ENCODE assay signal across 1 cellular context in the genomic region with DNA sequence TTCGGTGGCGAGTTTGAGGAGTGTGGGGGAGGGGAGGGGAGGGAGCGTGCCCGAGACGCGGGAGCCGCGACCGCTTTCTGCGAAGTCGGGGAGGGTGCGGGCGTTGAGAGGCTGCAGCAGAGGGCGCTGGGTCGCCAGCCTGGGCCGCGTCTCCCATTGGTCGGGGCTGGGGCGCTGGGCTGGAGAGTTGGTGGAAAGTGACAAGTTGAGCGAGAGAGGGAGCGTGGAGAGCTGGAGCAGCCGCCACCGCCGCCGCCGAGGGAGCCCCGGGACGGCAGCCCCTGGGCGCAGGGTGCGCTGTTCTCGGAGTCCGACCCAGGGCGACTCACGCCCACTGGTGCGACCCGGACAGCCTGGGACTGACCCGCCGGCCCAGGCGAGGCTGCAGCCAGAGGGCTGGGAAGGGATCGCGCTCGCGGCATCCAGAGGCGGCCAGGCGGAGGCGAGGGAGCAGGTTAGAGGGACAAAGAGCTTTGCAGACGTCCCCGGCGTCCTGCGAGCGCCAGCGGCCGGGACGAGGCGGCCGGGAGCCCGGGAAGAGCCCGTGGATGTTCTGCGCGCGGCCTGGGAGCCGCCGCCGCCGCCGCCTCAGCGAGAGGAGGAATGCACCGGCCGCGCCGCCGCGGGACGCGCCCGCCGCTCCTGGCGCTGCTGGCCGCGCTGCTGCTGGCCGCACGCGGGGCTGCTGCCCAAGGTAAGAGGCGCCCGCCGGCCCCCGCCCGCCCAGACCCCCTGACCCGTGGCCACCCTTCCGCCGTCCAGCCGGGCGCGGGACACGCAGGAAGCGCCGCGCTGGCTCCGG.
TF ChIP-seq lines count a peak whose summit lies in the region.

A gene (plus strand): TSS at position 203 of the 802 bp plus-strand sequence.

TF ChIP-seq in HEK293, 187 proteins besides CTCF, POLR2A, EP300 and RAD21 (continued from another document and continues in another):
- TF ChIP-seq, protein P1, sequence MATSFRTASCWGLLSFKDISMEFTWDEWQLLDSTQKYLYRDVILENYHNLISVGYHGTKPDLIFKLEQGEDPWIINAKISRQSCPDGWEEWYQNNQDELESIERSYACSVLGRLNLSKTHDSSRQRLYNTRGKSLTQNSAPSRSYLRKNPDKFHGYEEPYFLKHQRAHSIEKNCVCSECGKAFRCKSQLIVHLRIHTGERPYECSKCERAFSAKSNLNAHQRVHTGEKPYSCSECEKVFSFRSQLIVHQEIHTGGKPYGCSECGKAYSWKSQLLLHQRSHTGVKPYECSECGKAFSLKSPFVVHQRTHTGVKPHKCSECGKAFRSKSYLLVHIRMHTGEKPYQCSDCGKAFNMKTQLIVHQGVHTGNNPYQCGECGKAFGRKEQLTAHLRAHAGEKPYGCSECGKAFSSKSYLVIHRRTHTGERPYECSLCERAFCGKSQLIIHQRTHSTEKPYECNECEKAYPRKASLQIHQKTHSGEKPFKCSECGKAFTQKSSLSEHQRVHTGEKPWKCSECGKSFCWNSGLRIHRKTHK (tag by site-specific recombination; IDR thresholded peaks at IDR 0.05): no peak
- TF ChIP-seq GLIS1 (tag by site-specific recombination; IDR thresholded peaks at IDR 0.05): peak; percentile 41
- no peak for TF ChIP-seq REPIN1 (tag by site-specific recombination; IDR thresholded peaks at IDR 0.05; ENCODE audit: low read depth)
- TF ChIP-seq, protein P2, sequence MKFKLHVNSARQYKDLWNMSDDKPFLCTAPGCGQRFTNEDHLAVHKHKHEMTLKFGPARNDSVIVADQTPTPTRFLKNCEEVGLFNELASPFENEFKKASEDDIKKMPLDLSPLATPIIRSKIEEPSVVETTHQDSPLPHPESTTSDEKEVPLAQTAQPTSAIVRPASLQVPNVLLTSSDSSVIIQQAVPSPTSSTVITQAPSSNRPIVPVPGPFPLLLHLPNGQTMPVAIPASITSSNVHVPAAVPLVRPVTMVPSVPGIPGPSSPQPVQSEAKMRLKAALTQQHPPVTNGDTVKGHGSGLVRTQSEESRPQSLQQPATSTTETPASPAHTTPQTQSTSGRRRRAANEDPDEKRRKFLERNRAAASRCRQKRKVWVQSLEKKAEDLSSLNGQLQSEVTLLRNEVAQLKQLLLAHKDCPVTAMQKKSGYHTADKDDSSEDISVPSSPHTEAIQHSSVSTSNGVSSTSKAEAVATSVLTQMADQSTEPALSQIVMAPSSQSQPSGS (tag by site-specific recombination; IDR thresholded peaks at IDR 0.05; ENCODE audit: low read depth): no peak
- TF ChIP-seq ZNF530 (tag by site-specific recombination; IDR thresholded peaks at IDR 0.05; ENCODE audit: low read depth): no peak
- no peak for TF ChIP-seq SETDB1 (IDR thresholded peaks at IDR 0.05; ENCODE audit: insufficient read length, low read length)
- TF ChIP-seq ZNF76 (tag by site-specific recombination; IDR thresholded peaks at IDR 0.05; ENCODE audit: borderline replicate concordance, low read depth): peak; percentile 72; the same call in 1 of the 2 replicates
- TF ChIP-seq, protein P3, sequence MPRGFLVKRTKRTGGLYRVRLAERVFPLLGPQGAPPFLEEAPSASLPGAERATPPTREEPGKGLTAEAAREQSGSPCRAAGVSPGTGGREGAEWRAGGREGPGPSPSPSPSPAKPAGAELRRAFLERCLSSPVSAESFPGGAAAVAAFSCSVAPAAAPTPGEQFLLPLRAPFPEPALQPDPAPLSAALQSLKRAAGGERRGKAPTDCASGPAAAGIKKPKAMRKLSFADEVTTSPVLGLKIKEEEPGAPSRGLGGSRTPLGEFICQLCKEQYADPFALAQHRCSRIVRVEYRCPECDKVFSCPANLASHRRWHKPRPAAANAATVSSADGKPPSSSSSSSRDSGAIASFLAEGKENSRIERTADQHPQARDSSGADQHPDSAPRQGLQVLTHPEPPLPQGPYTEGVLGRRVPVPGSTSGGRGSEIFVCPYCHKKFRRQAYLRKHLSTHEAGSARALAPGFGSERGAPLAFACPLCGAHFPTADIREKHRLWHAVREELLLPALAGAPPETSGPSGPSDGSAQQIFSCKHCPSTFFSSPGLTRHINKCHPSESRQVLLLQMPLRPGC (tag by site-specific recombination; IDR thresholded peaks at IDR 0.05): peak; percentile 23; the same call in 1 of the 2 replicates
- TF ChIP-seq ZNF24 (tag by site-specific recombination; IDR thresholded peaks at IDR 0.05): no peak
- TF ChIP-seq ZNF830 (tag by site-specific recombination; IDR thresholded peaks at IDR 0.05; ENCODE audit: low read depth): no peak
- no peak for TF ChIP-seq ZFP3 (tag by site-specific recombination; IDR thresholded peaks at IDR 0.05; ENCODE audit: low read depth)
- no peak for TF ChIP-seq ZNF292 (tag by site-specific recombination; IDR thresholded peaks at IDR 0.05; ENCODE audit: borderline replicate concordance, low read depth)
- peak; percentile 19 for TF ChIP-seq ZNF335 (tag by site-specific recombination; conservative IDR thresholded peaks at IDR 0.05)
- peak; percentile 90 for TF ChIP-seq ZEB2 (tag by site-specific recombination; IDR thresholded peaks at IDR 0.05)
- TF ChIP-seq ZNF654 (tag by site-specific recombination; IDR thresholded peaks at IDR 0.05; ENCODE audit: low read depth): peak; percentile 55
- no peak for TF ChIP-seq ZNF747 (tag by site-specific recombination; IDR thresholded peaks at IDR 0.05)
- no peak for TF ChIP-seq ZNF555 (tag by site-specific recombination; conservative IDR thresholded peaks at IDR 0.05)
- TF ChIP-seq ZNF529 (tag by site-specific recombination; IDR thresholded peaks at IDR 0.05; ENCODE audit: insufficient replicate concordance): no peak
- TF ChIP-seq, protein P4, sequence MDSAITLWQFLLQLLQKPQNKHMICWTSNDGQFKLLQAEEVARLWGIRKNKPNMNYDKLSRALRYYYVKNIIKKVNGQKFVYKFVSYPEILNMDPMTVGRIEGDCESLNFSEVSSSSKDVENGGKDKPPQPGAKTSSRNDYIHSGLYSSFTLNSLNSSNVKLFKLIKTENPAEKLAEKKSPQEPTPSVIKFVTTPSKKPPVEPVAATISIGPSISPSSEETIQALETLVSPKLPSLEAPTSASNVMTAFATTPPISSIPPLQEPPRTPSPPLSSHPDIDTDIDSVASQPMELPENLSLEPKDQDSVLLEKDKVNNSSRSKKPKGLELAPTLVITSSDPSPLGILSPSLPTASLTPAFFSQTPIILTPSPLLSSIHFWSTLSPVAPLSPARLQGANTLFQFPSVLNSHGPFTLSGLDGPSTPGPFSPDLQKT (IDR thresholded peaks at IDR 0.05; ENCODE audit: borderline replicate concordance, low read depth, low read length): no peak
- 0 out of 2 replicates have a peak, but pooled peaks have one; percentile 16 for TF ChIP-seq TRIM28 (IDR thresholded peaks at IDR 0.05; ENCODE audit: borderline replicate concordance, low read length)
- peak; percentile 86 for TF ChIP-seq ZNF2 (tag by site-specific recombination; IDR thresholded peaks at IDR 0.05)
- peak; percentile 58 for TF ChIP-seq SP2 (tag by site-specific recombination; IDR thresholded peaks at IDR 0.05)
- TF ChIP-seq, protein P5, sequence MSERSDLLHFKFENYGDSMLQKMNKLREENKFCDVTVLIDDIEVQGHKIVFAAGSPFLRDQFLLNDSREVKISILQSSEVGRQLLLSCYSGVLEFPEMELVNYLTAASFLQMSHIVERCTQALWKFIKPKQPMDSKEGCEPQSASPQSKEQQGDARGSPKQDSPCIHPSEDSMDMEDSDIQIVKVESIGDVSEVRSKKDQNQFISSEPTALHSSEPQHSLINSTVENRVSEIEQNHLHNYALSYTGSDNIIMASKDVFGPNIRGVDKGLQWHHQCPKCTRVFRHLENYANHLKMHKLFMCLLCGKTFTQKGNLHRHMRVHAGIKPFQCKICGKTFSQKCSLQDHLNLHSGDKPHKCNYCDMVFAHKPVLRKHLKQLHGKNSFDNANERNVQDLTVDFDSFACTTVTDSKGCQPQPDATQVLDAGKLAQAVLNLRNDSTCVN (tag by site-specific recombination; optimal IDR thresholded peaks at IDR 0.05): peak; percentile 97
- TF ChIP-seq ZNF214 (tag by site-specific recombination; IDR thresholded peaks at IDR 0.05; ENCODE audit: borderline replicate concordance): no peak
- no peak for TF ChIP-seq ZNF677 (tag by site-specific recombination; IDR thresholded peaks at IDR 0.05)
- TF ChIP-seq, protein P6, sequence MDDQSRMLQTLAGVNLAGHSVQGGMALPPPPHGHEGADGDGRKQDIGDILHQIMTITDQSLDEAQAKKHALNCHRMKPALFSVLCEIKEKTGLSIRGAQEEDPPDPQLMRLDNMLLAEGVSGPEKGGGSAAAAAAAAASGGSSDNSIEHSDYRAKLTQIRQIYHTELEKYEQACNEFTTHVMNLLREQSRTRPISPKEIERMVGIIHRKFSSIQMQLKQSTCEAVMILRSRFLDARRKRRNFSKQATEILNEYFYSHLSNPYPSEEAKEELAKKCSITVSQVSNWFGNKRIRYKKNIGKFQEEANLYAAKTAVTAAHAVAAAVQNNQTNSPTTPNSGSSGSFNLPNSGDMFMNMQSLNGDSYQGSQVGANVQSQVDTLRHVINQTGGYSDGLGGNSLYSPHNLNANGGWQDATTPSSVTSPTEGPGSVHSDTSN (CRISPR knock-in tag; IDR thresholded peaks at IDR 0.05): no peak
- TF ChIP-seq MEIS1 (CRISPR knock-in tag; IDR thresholded peaks at IDR 0.05; ENCODE audit: borderline replicate concordance): no peak
- no peak for TF ChIP-seq RBAK (tag by site-specific recombination; IDR thresholded peaks at IDR 0.05)
- no peak for TF ChIP-seq ZNF560 (tag by site-specific recombination; IDR thresholded peaks at IDR 0.05; ENCODE audit: borderline replicate concordance)
- TF ChIP-seq ZNF623 (tag by site-specific recombination; IDR thresholded peaks at IDR 0.05): no peak
- TF ChIP-seq ZNF211 (tag by site-specific recombination; IDR thresholded peaks at IDR 0.05; ENCODE audit: low read depth): no peak
- TF ChIP-seq ZNF391 (tag by site-specific recombination; IDR thresholded peaks at IDR 0.05; ENCODE audit: borderline replicate concordance, low read depth): peak; percentile 32; the same call in 1 of the 2 replicates
- TF ChIP-seq KLF16 (tag by site-specific recombination; IDR thresholded peaks at IDR 0.05): peak; percentile 68; the same call in 1 of the 2 replicates
- peak; percentile 93 for TF ChIP-seq ZBTB1 (tag by site-specific recombination; IDR thresholded peaks at IDR 0.05)
- TF ChIP-seq ZNF394 (tag by site-specific recombination; IDR thresholded peaks at IDR 0.05; ENCODE audit: borderline replicate concordance): peak; percentile 79
- TF ChIP-seq ZNF510 (tag by site-specific recombination; IDR thresholded peaks at IDR 0.05; ENCODE audit: insufficient replicate concordance): no peak
- TF ChIP-seq, protein P7, sequence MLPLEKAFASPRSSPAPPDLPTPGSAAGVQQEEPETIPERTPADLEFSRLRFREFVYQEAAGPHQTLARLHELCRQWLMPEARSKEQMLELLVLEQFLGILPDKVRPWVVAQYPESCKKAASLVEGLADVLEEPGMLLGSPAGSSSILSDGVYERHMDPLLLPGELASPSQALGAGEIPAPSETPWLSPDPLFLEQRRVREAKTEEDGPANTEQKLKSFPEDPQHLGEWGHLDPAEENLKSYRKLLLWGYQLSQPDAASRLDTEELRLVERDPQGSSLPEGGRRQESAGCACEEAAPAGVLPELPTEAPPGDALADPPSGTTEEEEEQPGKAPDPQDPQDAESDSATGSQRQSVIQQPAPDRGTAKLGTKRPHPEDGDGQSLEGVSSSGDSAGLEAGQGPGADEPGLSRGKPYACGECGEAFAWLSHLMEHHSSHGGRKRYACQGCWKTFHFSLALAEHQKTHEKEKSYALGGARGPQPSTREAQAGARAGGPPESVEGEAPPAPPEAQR (tag by site-specific recombination; IDR thresholded peaks at IDR 0.05): no peak
- TF ChIP-seq ZNF423 (tag by site-specific recombination; IDR thresholded peaks at IDR 0.05): peak; percentile 63
- TF ChIP-seq OVOL3 (tag by site-specific recombination; IDR thresholded peaks at IDR 0.05): no peak; the same call in 1 of the 2 replicates
- TF ChIP-seq, protein P8, sequence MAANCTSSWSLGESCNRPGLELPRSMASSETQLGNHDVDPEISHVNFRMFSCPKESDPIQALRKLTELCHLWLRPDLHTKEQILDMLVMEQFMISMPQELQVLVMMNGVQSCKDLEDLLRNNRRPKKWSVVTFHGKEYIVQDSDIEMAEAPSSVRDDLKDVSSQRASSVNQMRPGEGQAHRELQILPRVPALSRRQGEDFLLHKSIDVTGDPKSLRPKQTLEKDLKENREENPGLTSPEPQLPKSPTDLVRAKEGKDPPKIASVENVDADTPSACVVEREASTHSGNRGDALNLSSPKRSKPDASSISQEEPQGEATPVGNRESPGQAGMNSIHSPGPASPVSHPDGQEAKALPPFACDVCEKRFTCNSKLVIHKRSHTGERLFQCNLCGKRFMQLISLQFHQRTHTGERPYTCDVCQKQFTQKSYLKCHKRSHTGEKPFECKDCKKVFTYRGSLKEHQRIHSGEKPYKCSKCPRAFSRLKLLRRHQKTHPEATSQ (tag by site-specific recombination; IDR thresholded peaks at IDR 0.05): no peak
- peak; percentile 93 for TF ChIP-seq ZNF600 (tag by site-specific recombination; IDR thresholded peaks at IDR 0.05)
- TF ChIP-seq, protein P9, sequence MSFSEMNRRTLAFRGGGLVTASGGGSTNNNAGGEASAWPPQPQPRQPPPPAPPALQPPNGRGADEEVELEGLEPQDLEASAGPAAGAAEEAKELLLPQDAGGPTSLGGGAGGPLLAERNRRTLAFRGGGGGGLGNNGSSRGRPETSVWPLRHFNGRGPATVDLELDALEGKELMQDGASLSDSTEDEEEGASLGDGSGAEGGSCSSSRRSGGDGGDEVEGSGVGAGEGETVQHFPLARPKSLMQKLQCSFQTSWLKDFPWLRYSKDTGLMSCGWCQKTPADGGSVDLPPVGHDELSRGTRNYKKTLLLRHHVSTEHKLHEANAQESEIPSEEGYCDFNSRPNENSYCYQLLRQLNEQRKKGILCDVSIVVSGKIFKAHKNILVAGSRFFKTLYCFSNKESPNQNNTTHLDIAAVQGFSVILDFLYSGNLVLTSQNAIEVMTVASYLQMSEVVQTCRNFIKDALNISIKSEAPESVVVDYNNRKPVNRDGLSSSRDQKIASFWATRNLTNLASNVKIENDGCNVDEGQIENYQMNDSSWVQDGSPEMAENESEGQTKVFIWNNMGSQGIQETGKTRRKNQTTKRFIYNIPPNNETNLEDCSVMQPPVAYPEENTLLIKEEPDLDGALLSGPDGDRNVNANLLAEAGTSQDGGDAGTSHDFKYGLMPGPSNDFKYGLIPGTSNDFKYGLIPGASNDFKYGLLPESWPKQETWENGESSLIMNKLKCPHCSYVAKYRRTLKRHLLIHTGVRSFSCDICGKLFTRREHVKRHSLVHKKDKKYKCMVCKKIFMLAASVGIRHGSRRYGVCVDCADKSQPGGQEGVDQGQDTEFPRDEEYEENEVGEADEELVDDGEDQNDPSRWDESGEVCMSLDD (tag by site-specific recombination; IDR thresholded peaks at IDR 0.05): peak; percentile 74
- TF ChIP-seq SP3 (tag by site-specific recombination; IDR thresholded peaks at IDR 0.05): peak; percentile 33; the same call in 1 of the 2 replicates
- TF ChIP-seq, protein P10, sequence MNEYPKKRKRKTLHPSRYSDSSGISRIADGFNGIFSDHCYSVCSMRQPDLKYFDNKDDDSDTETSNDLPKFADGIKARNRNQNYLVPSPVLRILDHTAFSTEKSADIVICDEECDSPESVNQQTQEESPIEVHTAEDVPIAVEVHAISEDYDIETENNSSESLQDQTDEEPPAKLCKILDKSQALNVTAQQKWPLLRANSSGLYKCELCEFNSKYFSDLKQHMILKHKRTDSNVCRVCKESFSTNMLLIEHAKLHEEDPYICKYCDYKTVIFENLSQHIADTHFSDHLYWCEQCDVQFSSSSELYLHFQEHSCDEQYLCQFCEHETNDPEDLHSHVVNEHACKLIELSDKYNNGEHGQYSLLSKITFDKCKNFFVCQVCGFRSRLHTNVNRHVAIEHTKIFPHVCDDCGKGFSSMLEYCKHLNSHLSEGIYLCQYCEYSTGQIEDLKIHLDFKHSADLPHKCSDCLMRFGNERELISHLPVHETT (tag by site-specific recombination; IDR thresholded peaks at IDR 0.05): 0 out of 2 replicates have a peak, but pooled peaks have one; percentile 61
- TF ChIP-seq ZNF670 (tag by site-specific recombination; IDR thresholded peaks at IDR 0.05; ENCODE audit: low read depth): no peak
- TF ChIP-seq ZNF37A (tag by site-specific recombination; IDR thresholded peaks at IDR 0.05): no peak
- TF ChIP-seq ZNF558 (tag by site-specific recombination; IDR thresholded peaks at IDR 0.05): no peak
